8 cellular contexts compared by ENCODE assay signal in the genomic region with DNA sequence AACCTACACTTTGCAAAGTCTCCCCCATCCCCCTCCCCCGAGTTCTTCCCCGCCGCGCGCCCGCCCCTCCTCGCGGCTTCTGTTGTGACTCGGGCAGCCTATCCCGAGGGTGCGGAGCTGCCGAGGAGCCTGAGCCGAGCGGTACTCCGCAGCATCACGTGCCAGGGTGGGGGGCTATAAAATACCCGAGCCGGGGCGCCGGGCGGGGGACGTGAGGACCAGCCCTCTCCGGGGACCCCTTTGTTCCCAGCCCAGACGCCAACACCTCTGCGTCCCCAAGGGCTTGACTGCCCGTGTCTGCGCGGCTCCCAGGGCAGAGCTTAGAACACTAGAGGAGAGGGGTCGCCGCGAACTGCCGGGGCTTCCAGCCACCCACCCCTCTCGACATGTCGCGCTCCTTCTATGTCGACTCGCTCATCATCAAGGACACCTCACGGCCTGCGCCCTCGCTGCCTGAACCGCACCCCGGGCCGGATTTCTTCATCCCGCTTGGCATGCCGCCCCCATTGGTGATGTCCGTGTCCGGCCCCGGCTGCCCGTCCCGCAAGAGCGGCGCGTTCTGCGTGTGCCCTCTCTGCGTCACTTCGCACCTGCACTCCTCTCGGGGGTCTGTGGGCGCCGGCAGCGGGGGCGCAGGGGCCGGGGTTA. TPM values are rescaled to one million over a fixed set of nuclear protein-coding genes. Genes with fewer than 3 reads are reported as not detected.
DNase-seq lines count a peak whose midpoint lies in the region; ATAC-seq and TF ChIP-seq lines count a peak whose summit lies in the region.

A gene (plus strand): TSS at position 205 of the 648 bp plus-strand sequence. CDS start 182 bp downstream, at position 387.

- no peak for DNase-seq in CD14-positive monocyte (ENCODE audit: low spot score)
- DNase-seq in effector memory CD8-positive, alpha-beta T cell: no peak
- no peak for DNase-seq in cerebellar cortex (ENCODE audit: low spot score)
- no peak for DNase-seq in kidney tubule cell (ENCODE audit: low spot score)
- DNase-seq in NCI-H1092 (lab: John Stamatoyannopoulos, UW): no peak

- H3K36me3 ChIP-seq in Loucy (ENCODE audit: insufficient read depth, low read length) (no peaks in the 10 kb centered on the region), neural cell (ENCODE audit: insufficient read depth, low read length) (no peaks in the 10 kb centered on the region)

- TF ChIP-seq RAD21 in neural cell (conservative IDR thresholded peaks at IDR 0.05): no peak

- H3K27me3 Mint-ChIP-seq in CD14-positive monocyte (ENCODE audit: low read depth in 3 of 3): peaks cover 98 to 100% (median 98%) of the 10 kb centered on the region in 3 donors
- peaks cover 94 to 97% of the 10 kb centered on the region in 2 donors for H3K27me3 Mint-ChIP-seq in effector memory CD8-positive, alpha-beta T cell

- peaks cover 43% of the 10 kb centered on the region for H3K4me1 Mint-ChIP-seq in CD14-positive monocyte
- H3K4me1 Mint-ChIP-seq in effector memory CD8-positive, alpha-beta T cell (ENCODE audit: low read depth in 2 of 2): peaks cover 28 to 29% of the 10 kb centered on the region in 2 donors

- H3K4me2 ChIP-seq in Loucy (ENCODE audit: low read depth, low read length, poor library complexity, severe bottlenecking) (no peak within 1 kb of the TSS), neural cell (ENCODE audit: low read length) (peak within 1 kb of the TSS; percentile 58)

- H2AFZ ChIP-seq in Loucy (ENCODE audit: low read length): peak within 1 kb of the TSS; percentile 79; the same call in 1 of the 2 replicates
- H2AFZ ChIP-seq in neural cell (ENCODE audit: low read depth, low read length): peak within 1 kb of the TSS; percentile 23

- H3F3A ChIP-seq in Loucy (ENCODE audit: low read depth) (no peaks in the 10 kb centered on the region), neural cell (ENCODE audit: insufficient read depth, low read length, poor library complexity, severe bottlenecking) (peaks cover 4% of the 10 kb centered on the region)

- peak; percentile 11 for ATAC-seq in effector memory CD8-positive, alpha-beta T cell (replicated peaks)
- no peak for ATAC-seq in HG02610 (IDR thresholded peaks at IDR 0.05; ENCODE audit: unreplicated experiment)

- H3K9me2 ChIP-seq in Loucy (replicated peaks; ENCODE audit: low read depth, low read length) (no peaks in the 10 kb centered on the region), neural cell (ENCODE audit: insufficient read depth, low read length) (no peaks in the 10 kb centered on the region)

- no peak within 1 kb of the TSS for H3K27ac Mint-ChIP-seq in CD14-positive monocyte
- no peak within 1 kb of the TSS for H3K27ac Mint-ChIP-seq in effector memory CD8-positive, alpha-beta T cell

- TF ChIP-seq CTCF in CD14-positive monocyte (IDR thresholded peaks at IDR 0.05) (no peak), Loucy (conservative IDR thresholded peaks at IDR 0.05; ENCODE audit: low read length) (no peak), neural cell (IDR thresholded peaks at IDR 0.05; ENCODE audit: poor library complexity, severe bottlenecking) (no peak)

- H3K79me2 ChIP-seq in Loucy (ENCODE audit: insufficient read depth, low read length) (no peaks in the 10 kb centered on the region), neural cell (replicated peaks; ENCODE audit: insufficient read depth, low read length) (peaks cover 21% of the 10 kb centered on the region)

- no peak within 1 kb of the TSS for H3K9ac ChIP-seq in Loucy (ENCODE audit: low read depth, low read length, poor library complexity, severe bottlenecking)
- peak within 1 kb of the TSS; percentile 58 for H3K9ac ChIP-seq in neural cell (ENCODE audit: low read length)

- intact Hi-C loops in CD14-positive monocyte (cut with micrococcal nuclease): no loop called here

- H3K9me3 ChIP-seq in Loucy (ENCODE audit: insufficient read depth, low read depth, low read length) (no peaks in the 10 kb centered on the region), neural cell (ENCODE audit: low read length) (no peaks in the 10 kb centered on the region)

- no peaks in the 10 kb centered on the region for H3K4me1 ChIP-seq in Loucy (ENCODE audit: insufficient read depth, low read length, poor library complexity, severe bottlenecking)

- H3K27ac ChIP-seq in neural cell (ENCODE audit: low read length): no peak within 1 kb of the TSS

- peak within 1 kb of the TSS; percentile 64 to 88 for H3K4me3 Mint-ChIP-seq in CD14-positive monocyte
- peak within 1 kb of the TSS; percentile 73 to 74 for H3K4me3 Mint-ChIP-seq in effector memory CD8-positive, alpha-beta T cell

- no peaks in the 10 kb centered on the region for H3K27me3 ChIP-seq in Loucy (ENCODE audit: insufficient read depth, low read length, poor library complexity, severe bottlenecking)
- peaks cover 100% of the 10 kb centered on the region for H3K27me3 ChIP-seq in neural cell (ENCODE audit: insufficient read depth, low read depth, low read length)

- H3K36me3 Mint-ChIP-seq in CD14-positive monocyte: peaks cover 0 to 8% of the 10 kb centered on the region in 2 donors
- no peaks in the 10 kb centered on the region for H3K36me3 Mint-ChIP-seq in effector memory CD8-positive, alpha-beta T cell (ENCODE audit: insufficient read depth)

- H4K20me1 ChIP-seq in Loucy (ENCODE audit: insufficient read depth, low read length, poor library complexity, severe bottlenecking): no peaks in the 10 kb centered on the region
- no peaks in the 10 kb centered on the region for H4K20me1 ChIP-seq in neural cell (ENCODE audit: insufficient read depth)

- no peak within 1 kb of the TSS for H3K4me3 ChIP-seq in Loucy (ENCODE audit: low read length, poor library complexity, severe bottlenecking)
- H3K4me3 ChIP-seq in neural cell (ENCODE audit: low read length): peak within 1 kb of the TSS; percentile 79

- H3K9me3 Mint-ChIP-seq in CD14-positive monocyte: peaks cover 0 to 24% (median 5%) of the 10 kb centered on the region in 7 donors
- no peaks in the 10 kb centered on the region for H3K9me3 Mint-ChIP-seq in effector memory CD8-positive, alpha-beta T cell

- no peak for TF ChIP-seq EP300 in neural cell (conservative IDR thresholded peaks at IDR 0.05; ENCODE audit: poor library complexity, severe bottlenecking)

TF ChIP-seq in neural cell, 6 proteins besides CTCF, POLR2A, EP300 and RAD21:
- TF ChIP-seq EZH2 (IDR thresholded peaks at IDR 0.05; ENCODE audit: borderline replicate concordance, insufficient read depth, low read length, poor library complexity, severe bottlenecking) (no peak), MXI1 (conservative IDR thresholded peaks at IDR 0.05; ENCODE audit: poor library complexity, severe bottlenecking) (no peak), POLR2AphosphoS5 (IDR thresholded peaks at IDR 0.05) (no peak), TAF1 (IDR thresholded peaks at IDR 0.05; ENCODE audit: low read depth) (no peak), SMC3 (conservative IDR thresholded peaks at IDR 0.05; ENCODE audit: poor library complexity) (no peak)
- TF ChIP-seq, protein P1, sequence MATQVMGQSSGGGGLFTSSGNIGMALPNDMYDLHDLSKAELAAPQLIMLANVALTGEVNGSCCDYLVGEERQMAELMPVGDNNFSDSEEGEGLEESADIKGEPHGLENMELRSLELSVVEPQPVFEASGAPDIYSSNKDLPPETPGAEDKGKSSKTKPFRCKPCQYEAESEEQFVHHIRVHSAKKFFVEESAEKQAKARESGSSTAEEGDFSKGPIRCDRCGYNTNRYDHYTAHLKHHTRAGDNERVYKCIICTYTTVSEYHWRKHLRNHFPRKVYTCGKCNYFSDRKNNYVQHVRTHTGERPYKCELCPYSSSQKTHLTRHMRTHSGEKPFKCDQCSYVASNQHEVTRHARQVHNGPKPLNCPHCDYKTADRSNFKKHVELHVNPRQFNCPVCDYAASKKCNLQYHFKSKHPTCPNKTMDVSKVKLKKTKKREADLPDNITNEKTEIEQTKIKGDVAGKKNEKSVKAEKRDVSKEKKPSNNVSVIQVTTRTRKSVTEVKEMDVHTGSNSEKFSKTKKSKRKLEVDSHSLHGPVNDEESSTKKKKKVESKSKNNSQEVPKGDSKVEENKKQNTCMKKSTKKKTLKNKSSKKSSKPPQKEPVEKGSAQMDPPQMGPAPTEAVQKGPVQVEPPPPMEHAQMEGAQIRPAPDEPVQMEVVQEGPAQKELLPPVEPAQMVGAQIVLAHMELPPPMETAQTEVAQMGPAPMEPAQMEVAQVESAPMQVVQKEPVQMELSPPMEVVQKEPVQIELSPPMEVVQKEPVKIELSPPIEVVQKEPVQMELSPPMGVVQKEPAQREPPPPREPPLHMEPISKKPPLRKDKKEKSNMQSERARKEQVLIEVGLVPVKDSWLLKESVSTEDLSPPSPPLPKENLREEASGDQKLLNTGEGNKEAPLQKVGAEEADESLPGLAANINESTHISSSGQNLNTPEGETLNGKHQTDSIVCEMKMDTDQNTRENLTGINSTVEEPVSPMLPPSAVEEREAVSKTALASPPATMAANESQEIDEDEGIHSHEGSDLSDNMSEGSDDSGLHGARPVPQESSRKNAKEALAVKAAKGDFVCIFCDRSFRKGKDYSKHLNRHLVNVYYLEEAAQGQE (IDR thresholded peaks at IDR 0.05; ENCODE audit: borderline replicate concordance): no peak

RNA-seq across cellular contexts. Expression of the gene that starts here (rescaled TPM):
- polyA plus RNA-seq in CD14-positive monocyte (not detected), neural cell (0.48 and 0.87 TPM in 2 replicates)
- 1.5 and 2.7 TPM in 2 replicates for polyA minus RNA-seq in neural cell
